ENCODE assay signal across 23 cellular contexts in genomic region chr21:26925122-26925521, GRCh38. TPM values are rescaled to one million over a fixed set of nuclear protein-coding genes. Genes with fewer than 3 reads are reported as not detected.
"Had no signal": no experiment of that assay in that cellular context is flagged by ENCODE, and none has a peak within 500 bp of the region (broad histone marks: within the 10 kb centered on the region; RNA-seq: fewer than 3 reads in every experiment).

No MANE protein-coding gene starts in this region.

- DNase-seq: islet precursor cell; left ventricle myocardium inferior; midbrain; mucosa of descending colon; naive thymus-derived CD4-positive, alpha-beta T cell; pancreas; posterior cingulate gyrus; retina; right cardiac atrium; small intestine; spleen; stimulated activated CD4-positive, alpha-beta T cell treated with anti-CD3 and anti-CD28 coated beads, Interleukin-4, amount 100 ng/mL, for 24 hours; stimulated activated naive CD4-positive, alpha-beta T cell; uterus had no signal

- ATAC-seq: mucosa of descending colon; naive thymus-derived CD4-positive, alpha-beta T cell; natural killer cell treated with Interleukin-12 subunit alpha and Interleukin-12 subunit beta and Interleukin-15 and Interleukin-18, amount 100 ng/mL, for 72 hours; pancreas; right cardiac atrium; sciatic nerve; stimulated activated effector memory CD8-positive, alpha-beta T cell treated with anti-CD3 and anti-CD28 coated beads, Interleukin-12 subunit alpha, Interleukin-12 subunit beta, amount 100 ng/mL, for 72 hours had no signal

- H3K79me2 ChIP-seq: hepatocyte had no signal

- H3K27ac Mint-ChIP-seq: naive thymus-derived CD4-positive, alpha-beta T cell; natural killer cell treated with Interleukin-12 subunit alpha and Interleukin-12 subunit beta and Interleukin-15 and Interleukin-18, amount 100 ng/mL, for 72 hours; stimulated activated effector memory CD8-positive, alpha-beta T cell treated with anti-CD3 and anti-CD28 coated beads, Interleukin-12 subunit alpha, Interleukin-12 subunit beta, amount 100 ng/mL, for 72 hours; stimulated activated naive CD8-positive, alpha-beta T cell treated with anti-CD3 and anti-CD28 coated beads, Interleukin-15, Interleukin-2, amounts not matched to agents 100 ng/mL and 50 ng/mL, for 24 hours; type B pancreatic cell had no signal

- H3K27me3 Mint-ChIP-seq: stimulated activated naive CD8-positive, alpha-beta T cell treated with anti-CD3 and anti-CD28 coated beads, Interleukin-15, Interleukin-2, amounts not matched to agents 100 ng/mL and 50 ng/mL, for 24 hours had no signal

- H3K4me3 ChIP-seq: hepatocyte, left ventricle myocardium inferior, lung, mucosa of descending colon, pancreas, prostate gland, spleen, tibial nerve, uterus had no signal

- H3K4me3 Mint-ChIP-seq: naive thymus-derived CD4-positive, alpha-beta T cell; natural killer cell treated with Interleukin-12 subunit alpha and Interleukin-12 subunit beta and Interleukin-15 and Interleukin-18, amount 100 ng/mL, for 72 hours; stimulated activated effector memory CD8-positive, alpha-beta T cell treated with anti-CD3 and anti-CD28 coated beads, Interleukin-12 subunit alpha, Interleukin-12 subunit beta, amount 100 ng/mL, for 72 hours; stimulated activated naive CD8-positive, alpha-beta T cell treated with anti-CD3 and anti-CD28 coated beads, Interleukin-15, Interleukin-2, amounts not matched to agents 100 ng/mL and 50 ng/mL, for 24 hours; type B pancreatic cell had no signal

- H3K27me3 ChIP-seq: hepatocyte, pancreas, spleen, tibial nerve, uterus had no signal

- H3K36me3 Mint-ChIP-seq: naive thymus-derived CD4-positive, alpha-beta T cell; natural killer cell treated with Interleukin-12 subunit alpha and Interleukin-12 subunit beta and Interleukin-15 and Interleukin-18, amount 100 ng/mL, for 72 hours; stimulated activated effector memory CD8-positive, alpha-beta T cell treated with anti-CD3 and anti-CD28 coated beads, Interleukin-12 subunit alpha, Interleukin-12 subunit beta, amount 100 ng/mL, for 72 hours had no signal

- H2AFZ ChIP-seq: hepatocyte had no signal

- H3K9me3 Mint-ChIP-seq: naive thymus-derived CD4-positive, alpha-beta T cell; natural killer cell treated with Interleukin-12 subunit alpha and Interleukin-12 subunit beta and Interleukin-15 and Interleukin-18, amount 100 ng/mL, for 72 hours; stimulated activated naive CD8-positive, alpha-beta T cell treated with anti-CD3 and anti-CD28 coated beads, Interleukin-15, Interleukin-2, amounts not matched to agents 100 ng/mL and 50 ng/mL, for 24 hours; type B pancreatic cell had no signal

- H3K4me2 ChIP-seq: hepatocyte had no signal

- H3K36me3 ChIP-seq: pancreas, prostate gland, tibial nerve, uterus had no signal

- H3K9me3 ChIP-seq: left ventricle myocardium inferior, mucosa of descending colon, pancreas, prostate gland, tibial nerve, uterus had no signal

- H3K27ac ChIP-seq: hepatocyte, left ventricle myocardium inferior, pancreas, prostate gland, spleen, tibial nerve had no signal

- H3K4me1 Mint-ChIP-seq: naive thymus-derived CD4-positive, alpha-beta T cell; stimulated activated effector memory CD8-positive, alpha-beta T cell treated with anti-CD3 and anti-CD28 coated beads, Interleukin-12 subunit alpha, Interleukin-12 subunit beta, amount 100 ng/mL, for 72 hours had no signal

- H3K4me1 ChIP-seq: pancreas, prostate gland, spleen, uterus had no signal

RNA-seq across cellular contexts. Expression of gene ADAMTS5, which starts 41.8 kb away (rescaled TPM):
- total RNA-seq: natural killer cell treated with Interleukin-12 subunit alpha and Interleukin-12 subunit beta and Interleukin-15 and Interleukin-18, amount 100 ng/mL, for 72 hours had no signal
- polyA plus RNA-seq: naive thymus-derived CD4-positive, alpha-beta T cell had no signal
